ENCODE assay signal across 13 cellular contexts in genomic region chr3:190266265-190266914, GRCh38.
"Had no signal": no experiment of that assay in that cellular context is flagged by ENCODE, and none has a peak within 500 bp of the region (broad histone marks: within the 10 kb centered on the region; RNA-seq: fewer than 3 reads in every experiment).

No MANE protein-coding gene starts in this region.

- H3K4me1 Mint-ChIP-seq: activated CD4-positive, alpha-beta T cell treated with anti-CD3 and anti-CD28 coated beads, Interleukin-2, amount 10 ng/mL, durations not matched to agents 24 days and 14 days; activated naive CD4-positive, alpha-beta T cell treated with anti-CD3 and anti-CD28 coated beads, Interleukin-2, amount 10 ng/mL, durations not matched to agents 7 days and 5 days had no signal

- H3K27ac Mint-ChIP-seq: activated CD4-positive, alpha-beta T cell treated with anti-CD3 and anti-CD28 coated beads, Interleukin-2, amount 10 ng/mL, durations not matched to agents 24 days and 14 days; activated naive CD4-positive, alpha-beta T cell treated with anti-CD3 and anti-CD28 coated beads, Interleukin-2, amount 10 ng/mL, durations not matched to agents 7 days and 5 days; activated T-helper 2 cell treated with anti-CD3 and anti-CD28 coated beads, Interferon-gamma antibody, Interleukin-2, Interleukin-4, amounts not matched to agents 10 μg/mL and 5 μg/mL and 100 μg/mL, durations not matched to agents 14 hours and 24 hours and 36 hours; nephron progenitor cell; T-helper 1 cell treated with Interleukin-12 subunit alpha and Interleukin-12 subunit beta and Interleukin-4 antibody, amounts not matched to agents 30 μg/mL and 1 μg/mL, for 36 hours; WTC11 had no signal

- H3K27me3 Mint-ChIP-seq: activated naive CD4-positive, alpha-beta T cell treated with anti-CD3 and anti-CD28 coated beads, Interleukin-2, amount 10 ng/mL, durations not matched to agents 7 days and 5 days had no signal

- H3K36me3 Mint-ChIP-seq: activated naive CD4-positive, alpha-beta T cell treated with anti-CD3 and anti-CD28 coated beads, Interleukin-2, amount 10 ng/mL, durations not matched to agents 7 days and 5 days; WTC11 had no signal

- ATAC-seq: WTC11 had no signal

- H3K4me3 ChIP-seq: thyroid gland, uterus had no signal

- H3K27me3 ChIP-seq: thyroid gland, uterus had no signal

- H3K9me3 Mint-ChIP-seq: activated CD4-positive, alpha-beta T cell treated with anti-CD3 and anti-CD28 coated beads, Interleukin-2, amount 10 ng/mL, durations not matched to agents 24 days and 14 days; activated naive CD4-positive, alpha-beta T cell treated with anti-CD3 and anti-CD28 coated beads, Interleukin-2, amount 10 ng/mL, durations not matched to agents 7 days and 5 days; activated T-helper 2 cell treated with anti-CD3 and anti-CD28 coated beads, Interferon-gamma antibody, Interleukin-2, Interleukin-4, amounts not matched to agents 10 μg/mL and 5 μg/mL and 100 μg/mL, durations not matched to agents 14 hours and 24 hours and 36 hours; T-helper 1 cell treated with Interleukin-12 subunit alpha and Interleukin-12 subunit beta and Interleukin-4 antibody, amounts not matched to agents 30 μg/mL and 1 μg/mL, for 36 hours; WTC11 had no signal

- H3K27ac ChIP-seq: thyroid gland, uterus had no signal

- H3K4me3 Mint-ChIP-seq: activated CD4-positive, alpha-beta T cell treated with anti-CD3 and anti-CD28 coated beads, Interleukin-2, amount 10 ng/mL, durations not matched to agents 24 days and 14 days; activated naive CD4-positive, alpha-beta T cell treated with anti-CD3 and anti-CD28 coated beads, Interleukin-2, amount 10 ng/mL, durations not matched to agents 7 days and 5 days; nephron progenitor cell; T-helper 1 cell treated with Interleukin-12 subunit alpha and Interleukin-12 subunit beta and Interleukin-4 antibody, amounts not matched to agents 30 μg/mL and 1 μg/mL, for 36 hours; WTC11 had no signal

- H3K4me1 ChIP-seq: thyroid gland, uterus had no signal

- H3K9me3 ChIP-seq: thyroid gland, uterus had no signal

- DNase-seq: activated CD4-positive, alpha-beta T cell treated with anti-CD3 and anti-CD28 coated beads, Interleukin-2, amount 10 ng/mL, durations not matched to agents 24 days and 14 days; activated CD8-positive, alpha-beta memory T cell treated with anti-CD3 and anti-CD28 coated beads for 24 hours; activated naive CD4-positive, alpha-beta T cell treated with anti-CD3 and anti-CD28 coated beads, Interleukin-2, amount 10 ng/mL, durations not matched to agents 7 days and 5 days; amygdala; head of caudate nucleus; nephron progenitor cell; stimulated activated CD4-positive, alpha-beta T cell treated with anti-CD3 and anti-CD28 coated beads, Interleukin-4, amount 100 ng/mL, for 4 hours; thyroid gland; uterus had no signal

- H3K36me3 ChIP-seq: thyroid gland, uterus had no signal

- FAIRE-seq: endometrium had no signal
